Comparison of ENCODE assay signal across 13 cellular contexts in the genomic region with DNA sequence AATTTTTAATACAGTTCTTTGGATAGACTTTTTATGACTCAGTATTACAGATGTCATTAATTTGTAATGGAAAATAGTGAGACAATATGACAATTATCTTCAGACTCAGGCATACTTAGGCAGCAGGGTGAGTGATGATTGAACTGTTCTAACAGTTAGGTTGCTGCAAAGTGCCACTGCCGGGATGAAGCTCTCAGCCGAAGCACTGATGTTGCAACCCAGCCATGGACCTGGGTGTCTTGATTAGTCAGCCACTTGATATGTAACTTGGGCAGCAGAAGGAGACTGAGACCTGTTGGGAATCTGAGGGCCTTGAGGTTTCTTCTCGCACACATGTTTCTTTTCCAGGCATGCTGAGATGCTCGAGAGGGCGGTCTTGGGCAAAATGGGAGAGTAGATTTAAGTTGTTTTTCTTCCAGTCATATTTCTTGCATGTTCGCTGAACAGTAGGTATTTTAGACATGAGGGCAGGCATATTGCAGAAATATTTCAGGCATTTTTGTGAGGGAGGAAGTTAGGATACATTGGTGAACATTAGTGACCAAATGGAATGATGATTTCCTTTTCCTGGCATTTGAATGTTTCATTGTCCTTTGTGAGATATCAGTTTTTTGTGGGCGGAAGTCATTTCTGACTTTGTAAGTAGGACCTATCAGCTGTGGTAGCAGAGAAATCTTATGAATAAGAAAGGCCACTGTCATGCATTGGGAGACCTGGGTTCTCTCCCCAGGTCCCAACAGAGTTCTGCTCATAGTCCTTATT. TPM values are rescaled to one million over a fixed set of nuclear protein-coding genes. Genes with fewer than 3 reads are reported as not detected.
A peak's percentile ranks its signal among the peaks of the same experiment; 100 is the strongest.
DNase-seq lines count a peak whose midpoint lies in the region; ATAC-seq, FAIRE-seq and TF ChIP-seq lines count a peak whose summit lies in the region.
"Had no signal": no experiment of that assay in that cellular context is flagged by ENCODE, and none has a peak within 500 bp of the region (broad histone marks: within the 10 kb centered on the region; RNA-seq: fewer than 3 reads in every experiment).

No MANE protein-coding gene starts in this region.

- no peak for TF ChIP-seq EP300 in A549 (IDR thresholded peaks at IDR 0.05)

- H3K9me3 ChIP-seq in A549 (no peaks in the 10 kb centered on the region), adrenal gland (replicated peaks in 1 of 3) (no peaks in the 10 kb centered on the region)
- H3K9me3 ChIP-seq: psoas muscle had no signal

- POLR2A ChIA-PET in A549 (lab: Yijun Ruan, JAX), result no interaction called here

- FAIRE-seq in A549 (lab: Jason Lieb, UNC), result no peak
- FAIRE-seq in H54 (lab: Jason Lieb, UNC), result peak; percentile 48

- CTCF ChIA-PET in A549 (lab: Yijun Ruan, JAX), result interaction anchor here (0.9 to 1.1 kb wide), 4 partner anchors 10 to 1056 kb away, joined by 3 to 5 read pairs (median 4); no protein-coding TSS in a partner anchor

- TF ChIP-seq CTCF in A549 (IDR thresholded peaks at IDR 0.05) (no peak), adrenal gland (IDR thresholded peaks at IDR 0.05) (no peak)

- H3K4me3 ChIP-seq in A549, result no peak overlapping the region
- H3K4me3 ChIP-seq in adrenal gland, result no peak overlapping the region
- H3K4me3 ChIP-seq: GM23338, psoas muscle had no signal

- intact Hi-C loops in adrenal gland (cut with DNase I), result no loop called here

- ATAC-seq in A549 (peak in 1 of 2 experiments; percentile 62; a peak in 2 of 6 replicates), GM21447 (IDR thresholded peaks at IDR 0.05; ENCODE audit: unreplicated experiment) (no peak)
- ATAC-seq: GM23338, psoas muscle had no signal

- H3K4me1 ChIP-seq in A549 (peaks cover 34% of the 10 kb centered on the region), adrenal gland (replicated peaks in 1 of 2) (peaks cover 0 to 6% of the 10 kb centered on the region in 2 donors)
- H3K4me1 ChIP-seq: psoas muscle had no signal

- H3K27ac ChIP-seq in A549 (no peak overlapping the region), adrenal gland (peak overlapping the region in 3 of 5 donors; percentile 8 to 32 (median 21))
- H3K27ac ChIP-seq: psoas muscle had no signal

- 84% methylated on average over 7 of the region's 7 CpGs for WGBS in A549 (ENCODE audit: missing lambda C conversion rate)
- WGBS in adrenal gland, 4 donors, result 83 to 95% (median 90%) methylated on average over 7 of the region's 7 CpGs

- no peak for TF ChIP-seq RAD21 in A549 (conservative IDR thresholded peaks at IDR 0.05 in 1 of 2, IDR thresholded peaks at IDR 0.05 in 1 of 2)

- H3K36me3 ChIP-seq in adrenal gland (replicated peaks in 1 of 2), result no peaks in the 10 kb centered on the region

- no peaks in the 10 kb centered on the region for H3K27me3 ChIP-seq in adrenal gland

- DNase-seq in A549 (ENCODE audit: low read depth in 1 of 2, low spot score in 1 of 2), result no peak
- DNase-seq in H54 (ENCODE audit: insufficient read length, low spot score), result no peak
- peak in 3 of 7 donors; percentile 32 to 42 (median 38) for DNase-seq in adrenal gland
- DNase-seq in iris pigment epithelial cell (ENCODE audit: low read depth), result peak; percentile 82
- no peak for DNase-seq in HuH-7.5 (ENCODE audit: low spot score)
- no peak for DNase-seq in NCI-H2029 treated with DMSO at 0.1 percent for 48 hours (lab: John Stamatoyannopoulos, UW)
- DNase-seq in activated CD4-positive, alpha-beta T cell treated with anti-CD3 and anti-CD28 coated beads, Interleukin-2, amount 50 U/mL, for 48 hours, result no peak
- DNase-seq: activated CD4-positive, alpha-beta T cell treated with anti-CD3 and anti-CD28 coated beads, Interleukin-2, amount 50 U/mL, for 4 hours; NCI-H446 treated with DMSO at 0.1 percent for 48 hours; psoas muscle; stimulated activated CD4-positive, alpha-beta T cell treated with anti-CD3 and anti-CD28 coated beads, Interleukin-1b, Interleukin-23, amount 100 ng/mL, for 48 hours had no signal

- TF ChIP-seq POLR2A in A549 (IDR thresholded peaks at IDR 0.05; ENCODE audit: low read length) (no peak), H54 (IDR thresholded peaks at IDR 0.05; ENCODE audit: low read depth, low read length) (no peak), adrenal gland (IDR thresholded peaks at IDR 0.05) (no peak)

- H3K4me2 ChIP-seq in A549, result no peak overlapping the region
- H3K4me2 ChIP-seq: GM23338 had no signal

TF ChIP-seq in A549, 52 proteins besides CTCF, POLR2A, EP300 and RAD21:
- TF ChIP-seq CEBPB (IDR thresholded peaks at IDR 0.05), result peak; percentile 18 to 37; a peak in 3 of 4 replicates
- TF ChIP-seq GATA3 (IDR thresholded peaks at IDR 0.05; ENCODE audit: borderline replicate concordance), result no peak

RNA-seq across cellular contexts. Expression of a gene that starts 52.4 kb away (rescaled TPM):
- 7.5 and 8.0 TPM in 2 replicates for polyA plus RNA-seq in A549 (2011; rRNA removed)
- polyA plus RNA-seq in A549 (2012; cell fraction: cytosol; rRNA removed), result 0.83 and 1.0 TPM in 2 replicates
- polyA plus RNA-seq in A549 (2012; cell fraction: nucleus; rRNA removed), result 2.0 and 2.9 TPM in 2 replicates
- polyA plus RNA-seq in A549 (2017; fragmentation: RNase III; extraction: RNeasy Plus Mini Kit Qiagen cat#74134 plus additional on column Dnase treatment), result 3.3 to 3.5 TPM (median 3.4 TPM) in 3 replicates
- polyA minus RNA-seq in A549 (2011; rRNA and poly(A)+ RNA removed), result 17.4 and 18.8 TPM in 2 replicates
- 1 to 10 TPM; 3.8 to 8.2 (median 4.8) TPM for total RNA-seq in adrenal gland
- 1 to 10 TPM; 2.8 to 7.3 (median 3.1) TPM for polyA plus RNA-seq in adrenal gland

RNA-seq across cellular contexts. Expression of a gene that starts 53.5 kb away (rescaled TPM):
- polyA plus RNA-seq in A549 (2011; rRNA removed) (85.2 and 94.2 TPM in 2 replicates), A549 (2017; fragmentation: RNase III; extraction: RNeasy Plus Mini Kit Qiagen cat#74134 plus additional on column Dnase treatment) (24.3 to 27.6 TPM (median 25.8 TPM) in 3 replicates), adrenal gland (10 to 100 TPM; 10.4 to 29.1 (median 14.0) TPM)
- 16.8 and 17.8 TPM in 2 replicates for polyA plus RNA-seq in A549 (2012; cell fraction: cytosol; rRNA removed)
- 4.5 and 7.3 TPM in 2 replicates for polyA plus RNA-seq in A549 (2012; cell fraction: nucleus; rRNA removed)
- 24.7 and 24.9 TPM in 2 replicates for polyA minus RNA-seq in A549 (2011; rRNA and poly(A)+ RNA removed)
- total RNA-seq in adrenal gland, result 10 to 100 TPM in 6 of 8 donors, 1 to 10 TPM in 2; 6.1 to 19.1 (median 15.5) TPM

Comparison
In these comparisons a context has a peak if more than half of its experiments do, and no peak if none do; other contexts are left out.
1. H3K27ac ChIP-seq: peak in adrenal gland (3 of 5); none in A549 (0 of 2).